34 cellular contexts compared by ENCODE assay signal in genomic region chr2:11494310-11494709, GRCh38.
"Had no signal": no experiment of that assay in that cellular context is flagged by ENCODE, and none has a peak within 500 bp of the region (broad histone marks: within the 10 kb centered on the region; RNA-seq: fewer than 3 reads in every experiment).

No MANE protein-coding gene starts in this region.

- H3K27ac ChIP-seq: adrenal gland, body of pancreas, brain microvascular endothelial cell, breast epithelium, VCaP had no signal

- H3K36me3 ChIP-seq: adrenal gland, brain microvascular endothelial cell, breast epithelium had no signal

- H3K9me3 ChIP-seq: adrenal gland, body of pancreas, breast epithelium had no signal

- H3K4me3 ChIP-seq: adrenal gland, body of pancreas, breast epithelium had no signal

- H3K4me1 ChIP-seq: breast epithelium had no signal

- DNase-seq: activated B cell treated with CpG ODN at 0.5 μM for 24 hours; activated CD4-positive, alpha-beta memory T cell treated with anti-CD3 and anti-CD28 coated beads for 36 hours; activated CD4-positive, alpha-beta T cell treated with anti-CD3 and anti-CD28 coated beads for 4 hours; activated CD4-positive, alpha-beta T cell treated with anti-CD3 and anti-CD28 coated beads, Interleukin-2, amount 10 ng/mL, durations not matched to agents 24 days and 14 days; activated CD4-positive, alpha-beta T cell treated with anti-CD3 and anti-CD28 coated beads, Interleukin-2, amount 50 U/mL, for 1 hour; activated CD4-positive, alpha-beta T cell treated with anti-CD3 and anti-CD28 coated beads, Interleukin-2, amount 50 U/mL, for 4 hours; activated CD4-positive, CD25-positive, alpha-beta regulatory T cell treated with anti-CD3 and anti-CD28 coated beads, Interleukin-2, amount 50 U/mL, for 72 hours; activated CD8-positive, alpha-beta memory T cell treated with anti-CD3 and anti-CD28 coated beads, Interleukin-2, amount 10 ng/mL, durations not matched to agents 7 days and 5 days; activated CD8-positive, alpha-beta T cell treated with anti-CD3 and anti-CD28 coated beads for 36 hours; activated effector memory CD4-positive, alpha-beta T cell treated with anti-CD3 and anti-CD28 coated beads, Interleukin-2, amount 50 U/mL, for 16 hours; activated gamma-delta T cell treated with Interleukin-2 at 50 U/mL for 16 hours; activated naive CD4-positive, alpha-beta T cell; activated naive CD4-positive, alpha-beta T cell treated with anti-CD3 and anti-CD28 coated beads for 36 hours; activated naive CD4-positive, alpha-beta T cell treated with anti-CD3 and anti-CD28 coated beads, Interleukin-2, amount 50 U/mL, for 16 hours; activated naive CD8-positive, alpha-beta T cell treated with anti-CD3 and anti-CD28 coated beads for 36 hours; activated T-cell treated with anti-CD3 and anti-CD28 coated beads for 4 hours; activated T-cell treated with anti-CD3 and anti-CD28 coated beads, Interleukin-2, amount 50 U/mL, for 1 hour; activated T-cell treated with anti-CD3 and anti-CD28 coated beads, Interleukin-2, amount 50 U/mL, for 4 hours; activated T-cell treated with anti-CD3 and anti-CD28 coated beads, Interleukin-2, amount 50 U/mL, for 72 hours; adrenal gland; amniotic stem cell; aorta; body of pancreas; brain microvascular endothelial cell; central memory CD4-positive, alpha-beta T cell; T-cell; T-helper 17 cell; T-helper 9 cell had no signal

- FAIRE-seq: astrocyte, TTC549 had no signal

- H3K27me3 ChIP-seq: adrenal gland, body of pancreas, breast epithelium had no signal

- ATAC-seq: activated CD8-positive, alpha-beta memory T cell treated with anti-CD3 and anti-CD28 coated beads, Interleukin-2, amount 10 ng/mL, durations not matched to agents 7 days and 5 days; activated CD8-positive, alpha-beta T cell treated with anti-CD3 and anti-CD28 coated beads for 36 hours; activated naive CD4-positive, alpha-beta T cell treated with anti-CD3 and anti-CD28 coated beads, Interleukin-2, amount 50 U/mL, for 72 hours; activated T-cell treated with anti-CD3 and anti-CD28 coated beads, Interleukin-2, amount 50 U/mL, for 4 hours; activated T-cell treated with anti-CD3 and anti-CD28 coated beads, Interleukin-2, amount 50 U/mL, for 72 hours; activated T-helper 17 cell treated with anti-CD3 and anti-CD28 coated beads, Interleukin-2, amount 50 U/mL, for 72 hours; body of pancreas; T-cell; T-helper 17 cell had no signal
